ENCODE assay signal across 13 cellular contexts in the genomic region with DNA sequence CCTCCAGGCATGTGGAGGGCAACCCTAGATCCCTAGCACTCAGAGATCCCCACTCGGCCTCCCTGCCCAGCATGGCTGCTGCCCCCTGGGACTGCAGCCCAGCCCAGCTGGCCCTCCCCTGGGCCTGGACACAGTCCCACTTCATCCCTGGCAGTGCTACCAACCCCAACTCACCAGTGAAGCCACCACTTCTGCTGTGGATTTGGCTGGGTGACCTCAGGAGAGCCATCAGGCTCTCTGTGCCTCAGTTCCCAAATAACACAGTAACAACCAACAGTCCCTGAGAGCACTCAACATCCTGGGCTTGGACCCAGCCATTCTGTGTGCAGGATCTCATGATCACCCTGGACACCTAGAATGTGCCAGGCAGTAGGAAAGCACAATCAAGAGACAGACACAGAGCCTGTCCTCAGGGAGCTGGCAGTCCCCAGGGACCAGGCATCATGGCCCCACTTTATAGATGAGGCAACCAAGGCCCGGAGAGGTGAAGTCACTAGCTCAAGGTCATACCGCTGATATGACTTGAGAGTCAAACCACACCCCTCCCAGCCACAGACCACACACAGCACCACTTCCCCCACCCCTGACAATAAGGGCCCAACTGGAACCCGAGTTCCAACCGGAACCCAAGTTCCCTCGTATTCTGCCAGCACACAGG. TPM values are rescaled to one million over a fixed set of nuclear protein-coding genes. Genes with fewer than 3 reads are reported as not detected.
DNase-seq lines count a peak whose midpoint lies in the region; ATAC-seq and TF ChIP-seq lines count a peak whose summit lies in the region.
"Had no signal": no experiment of that assay in that cellular context is flagged by ENCODE, and none has a peak within 500 bp of the region (broad histone marks: within the 10 kb centered on the region; RNA-seq: fewer than 3 reads in every experiment).

No MANE protein-coding gene starts in this region.

- H3K4me3 ChIP-seq in NB4 (ENCODE audit: low read depth, low read length) = no peak overlapping the region
- no peak overlapping the region for H3K4me3 ChIP-seq in endodermal cell (ENCODE audit: low read length)
- no peak overlapping the region for H3K4me3 ChIP-seq in skeletal muscle satellite cell (ENCODE audit: low read length)
- H3K4me3 ChIP-seq: adrenal gland, coronary artery, esophagus squamous epithelium, suprapubic skin had no signal

- TF ChIP-seq CTCF in NB4 (IDR thresholded peaks at IDR 0.05; ENCODE audit: low read depth, low read length) (no peak), endodermal cell (conservative IDR thresholded peaks at IDR 0.05) (peak; percentile 34)

- intact Hi-C loops in Right ventricle myocardium superior (cut with DNase I) (loop anchor here (2.0 kb wide), 1 partner anchor 117 kb away; no protein-coding TSS in a partner anchor), cardiac septum (cut with DNase I) (loop anchor here (5.0 kb wide), 1 partner anchor 117 kb away; no protein-coding TSS in a partner anchor)

- 83 to 93% methylated on average over 3 to 6 of the region's 6 CpGs for whole genome bisulfite sequencing in endodermal cell (ENCODE audit: insufficient coverage in 1 of 2, insufficient read length in 1 of 2), 2 experiments

- no peaks in the 10 kb centered on the region for H3K4me1 ChIP-seq in endodermal cell (ENCODE audit: control insufficient read depth, insufficient read depth, low read length)
- H3K4me1 ChIP-seq in skeletal muscle satellite cell (ENCODE audit: control insufficient read depth, insufficient read depth, low read length) = peaks cover 9% of the 10 kb centered on the region

- peaks cover 11% of the 10 kb centered on the region for H3K27me3 Mint-ChIP-seq in endodermal cell (ENCODE audit: insufficient read depth)
- H3K27me3 Mint-ChIP-seq in activated naive CD4-positive, alpha-beta T cell treated with anti-CD3 and anti-CD28 coated beads, Interleukin-2, amount 10 ng/mL, durations not matched to agents 7 days and 5 days = peaks cover 12% of the 10 kb centered on the region

- H3K4me1 Mint-ChIP-seq in endodermal cell = peaks cover 2% of the 10 kb centered on the region
- peaks cover 13% of the 10 kb centered on the region for H3K4me1 Mint-ChIP-seq in activated naive CD4-positive, alpha-beta T cell treated with anti-CD3 and anti-CD28 coated beads, Interleukin-2, amount 10 ng/mL, durations not matched to agents 7 days and 5 days

- H3K9me3 ChIP-seq in endodermal cell (ENCODE audit: control insufficient read depth, low read length) (no peaks in the 10 kb centered on the region), skeletal muscle satellite cell (replicated peaks; ENCODE audit: low read length) (peaks cover 4% of the 10 kb centered on the region)
- H3K9me3 ChIP-seq: adrenal gland, esophagus squamous epithelium, suprapubic skin had no signal

- no peaks in the 10 kb centered on the region for H3K36me3 Mint-ChIP-seq in endodermal cell (ENCODE audit: low read depth)
- peaks cover 2% of the 10 kb centered on the region for H3K36me3 Mint-ChIP-seq in activated naive CD4-positive, alpha-beta T cell treated with anti-CD3 and anti-CD28 coated beads, Interleukin-2, amount 10 ng/mL, durations not matched to agents 7 days and 5 days

- H3K27ac Mint-ChIP-seq in endodermal cell = no peak overlapping the region
- H3K27ac Mint-ChIP-seq in activated naive CD4-positive, alpha-beta T cell treated with anti-CD3 and anti-CD28 coated beads, Interleukin-2, amount 10 ng/mL, durations not matched to agents 7 days and 5 days = no peak overlapping the region

- peak overlapping the region; percentile 43 for H3K4me2 ChIP-seq in skeletal muscle satellite cell (ENCODE audit: low read length)

- CTCF ChIA-PET in activated naive CD4-positive, alpha-beta T cell treated with anti-CD3 and anti-CD28 coated beads, Interleukin-2, amount 10 ng/mL, durations not matched to agents 7 days and 5 days (lab: Charles Lee) = interaction anchor here (0.6 to 7.7 kb wide), 8 partner anchors 10 to 292 kb away, joined by 3 to 92 read pairs (median 4); no protein-coding TSS in a partner anchor

- H3K9ac ChIP-seq in endodermal cell (ENCODE audit: extremely low read depth, low read length, poor library complexity, severe bottlenecking) (no peak overlapping the region), skeletal muscle satellite cell (ENCODE audit: low read depth, low read length) (no peak overlapping the region)

- no peak for DNase-seq in Right ventricle myocardium superior
- DNase-seq in cardiac septum (ENCODE audit: low spot score) = no peak
- DNase-seq in NB4 (ENCODE audit: low read depth) = peak; percentile 39
- no peak for DNase-seq in endodermal cell
- no peak for DNase-seq in activated naive CD4-positive, alpha-beta T cell treated with anti-CD3 and anti-CD28 coated beads, Interleukin-2, amount 10 ng/mL, durations not matched to agents 7 days and 5 days
- DNase-seq in NCI-H345 (lab: John Stamatoyannopoulos, UW) = no peak
- DNase-seq: esophagus squamous epithelium had no signal

- ATAC-seq in Right ventricle myocardium superior (ENCODE audit: poor library complexity) (peak; percentile 6), GM21737 (IDR thresholded peaks at IDR 0.05; ENCODE audit: unreplicated experiment) (no peak)

- no peaks in the 10 kb centered on the region for H3K36me3 ChIP-seq in endodermal cell (ENCODE audit: control insufficient read depth, insufficient read depth, low read length)
- no peaks in the 10 kb centered on the region for H3K36me3 ChIP-seq in skeletal muscle satellite cell (ENCODE audit: insufficient read depth, low read length)
- H3K36me3 ChIP-seq: adrenal gland, esophagus squamous epithelium, suprapubic skin had no signal

- TF ChIP-seq POLR2A in NB4 (IDR thresholded peaks at IDR 0.05; ENCODE audit: extremely low read depth, insufficient read length) = no peak

- no peak overlapping the region for H3K27ac ChIP-seq in endodermal cell (ENCODE audit: low read depth, low read length)
- H3K27ac ChIP-seq: adrenal gland, coronary artery, esophagus squamous epithelium, suprapubic skin had no signal

- peaks cover 4% of the 10 kb centered on the region for H3K9me3 Mint-ChIP-seq in endodermal cell
- peaks cover 4% of the 10 kb centered on the region for H3K9me3 Mint-ChIP-seq in activated naive CD4-positive, alpha-beta T cell treated with anti-CD3 and anti-CD28 coated beads, Interleukin-2, amount 10 ng/mL, durations not matched to agents 7 days and 5 days

- H3K4me3 Mint-ChIP-seq in endodermal cell = no peak overlapping the region
- H3K4me3 Mint-ChIP-seq in activated naive CD4-positive, alpha-beta T cell treated with anti-CD3 and anti-CD28 coated beads, Interleukin-2, amount 10 ng/mL, durations not matched to agents 7 days and 5 days = no peak overlapping the region

- H3K27me3 ChIP-seq in endodermal cell (ENCODE audit: control insufficient read depth, insufficient read depth, low read length, poor library complexity, severe bottlenecking) = peaks cover 8% of the 10 kb centered on the region
- H3K27me3 ChIP-seq in skeletal muscle satellite cell (ENCODE audit: control insufficient read depth, insufficient read depth, low read length) = peaks cover 16% of the 10 kb centered on the region
- H3K27me3 ChIP-seq: adrenal gland, esophagus squamous epithelium, suprapubic skin had no signal

RNA-seq across cellular contexts. Expression of a gene that starts 4.7 kb away (rescaled TPM):
- 172 TPM for total RNA-seq in Right ventricle myocardium superior
- total RNA-seq in cardiac septum = 133 TPM
- total RNA-seq in endodermal cell = 100 to 1,000 TPM; 203 to 223 TPM
- 206 TPM for polyA plus RNA-seq in endodermal cell (2013, experiment 1 of 2)
- 192 TPM for polyA plus RNA-seq in endodermal cell (2013, experiment 2 of 2)
- total RNA-seq in skeletal muscle satellite cell (2012; rRNA removed) = 244 and 299 TPM in 2 replicates

RNA-seq across cellular contexts. Expression of a gene that starts 30.3 kb away (rescaled TPM):
- total RNA-seq in Right ventricle myocardium superior (not detected), cardiac septum (not detected), endodermal cell (under 1 TPM; 0.33 to 0.40 TPM)
- 0.36 TPM for polyA plus RNA-seq in endodermal cell (2013, experiment 1 of 2)
- 0.54 TPM for polyA plus RNA-seq in endodermal cell (2013, experiment 2 of 2)
- not detected in 2 replicates for total RNA-seq in skeletal muscle satellite cell (2012; rRNA removed)
- total RNA-seq: liver had no signal
- polyA plus RNA-seq: liver had no signal
